ENCODE assay signal across 21 cellular contexts in the genomic region with DNA sequence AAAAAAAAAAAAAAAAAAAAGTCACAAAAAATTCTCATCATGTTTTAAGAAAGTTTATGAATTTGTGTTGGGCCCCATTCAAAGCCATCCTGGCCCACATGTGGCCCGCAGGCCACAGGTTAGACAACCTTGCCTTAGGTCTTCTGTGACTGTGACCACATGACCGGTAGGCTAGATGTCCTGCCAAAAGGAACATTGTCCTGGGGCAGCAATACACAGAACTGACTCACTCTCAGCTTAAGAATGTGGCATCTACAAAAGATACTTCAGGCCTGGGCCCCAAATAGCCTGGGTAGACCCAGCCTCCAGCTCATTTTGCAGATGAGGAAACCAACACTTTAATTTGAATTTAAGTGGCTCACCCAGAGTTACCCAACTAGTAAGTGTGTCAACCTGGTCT. TPM values are rescaled to one million over a fixed set of nuclear protein-coding genes. Genes with fewer than 3 reads are reported as not detected.
"Had no signal": no experiment of that assay in that cellular context is flagged by ENCODE, and none has a peak within 500 bp of the region (broad histone marks: within the 10 kb centered on the region; RNA-seq: fewer than 3 reads in every experiment).

No MANE protein-coding gene starts in this region.

- H3K27ac ChIP-seq: brain microvascular endothelial cell, skin epidermis, thyroid gland had no signal

- ATAC-seq: stimulated activated naive B cell treated with anti-CD40 and anti-IgM and Interleukin-4, amounts not matched to agents 10 μg/mL and 1 μg/mL and 100 μg/mL, for 72 hours had no signal

- H3K4me1 ChIP-seq: thyroid gland had no signal

- H3K9me3 ChIP-seq: thyroid gland had no signal

- FAIRE-seq: urothelium cell line had no signal

- H3K36me3 ChIP-seq: brain microvascular endothelial cell, thyroid gland had no signal

- DNase-seq: activated CD4-positive, alpha-beta T cell treated with anti-CD3 and anti-CD28 coated beads, Interleukin-2, amount 10 ng/mL, durations not matched to agents 7 days and 5 days; activated naive CD4-positive, alpha-beta T cell; activated naive CD8-positive, alpha-beta T cell treated with anti-CD3 and anti-CD28 coated beads, Interleukin-2, amount 10 ng/mL, durations not matched to agents 7 days and 5 days; anterior cingulate cortex; brain microvascular endothelial cell; cortex of kidney; effector memory CD4-positive, alpha-beta T cell; hippocampal formation; nucleus accumbens; stimulated activated CD4-positive, alpha-beta T cell treated with anti-CD3 and anti-CD28 coated beads, Interleukin-15, amount 100 ng/mL, for 24 hours; stimulated activated CD4-positive, alpha-beta T cell treated with anti-CD3 and anti-CD28 coated beads, Interleukin-4, amount 100 ng/mL, for 1 hour; stimulated activated naive B cell treated with anti-CD40 and anti-IgM and Interleukin-4, amounts not matched to agents 10 μg/mL and 1 μg/mL and 100 μg/mL, for 72 hours; thyroid gland had no signal

- H3K27me3 ChIP-seq: brain microvascular endothelial cell, thyroid gland had no signal

- H3K4me3 ChIP-seq: skin epidermis, thyroid gland had no signal

RNA-seq across cellular contexts. Expression of a gene that starts 10.0 kb away (rescaled TPM):
- total RNA-seq: activated CD4-positive, alpha-beta T cell treated with anti-CD3 and anti-CD28 coated beads, Interleukin-2, amount 10 ng/mL, durations not matched to agents 7 days and 5 days; activated CD8-positive, alpha-beta memory T cell treated with anti-CD3 and anti-CD28 coated beads for 36 hours; activated naive CD8-positive, alpha-beta T cell treated with anti-CD3 and anti-CD28 coated beads, Interleukin-2, amount 10 ng/mL, durations not matched to agents 7 days and 5 days; activated T-helper 1 cell treated with anti-CD3 and anti-CD28 coated beads, Interleukin-12 subunit alpha, Interleukin-12 subunit beta, Interleukin-2, Interleukin-4 antibody, amounts not matched to agents 30 ng/mL and 10 ng/mL and 1 ng/mL, durations not matched to agents 14 hours and 24 hours and 36 hours; glomerular endothelial cell; mesenteric fat pad; posterior vena cava; thyroid gland had no signal

RNA-seq across cellular contexts. Expression of a gene that starts 22.5 kb away (rescaled TPM):
- total RNA-seq: activated CD4-positive, alpha-beta T cell treated with anti-CD3 and anti-CD28 coated beads, Interleukin-2, amount 10 ng/mL, durations not matched to agents 7 days and 5 days; activated CD8-positive, alpha-beta memory T cell treated with anti-CD3 and anti-CD28 coated beads for 36 hours; activated naive CD8-positive, alpha-beta T cell treated with anti-CD3 and anti-CD28 coated beads, Interleukin-2, amount 10 ng/mL, durations not matched to agents 7 days and 5 days; activated T-helper 1 cell treated with anti-CD3 and anti-CD28 coated beads, Interleukin-12 subunit alpha, Interleukin-12 subunit beta, Interleukin-2, Interleukin-4 antibody, amounts not matched to agents 30 ng/mL and 10 ng/mL and 1 ng/mL, durations not matched to agents 14 hours and 24 hours and 36 hours; glomerular endothelial cell; lower leg skin; mesenteric fat pad; posterior vena cava; thyroid gland had no signal
